Comparison of ENCODE assay signal across 26 cellular contexts in genomic region chr1:109918671-109919070, GRCh38. TPM values are rescaled to one million over a fixed set of nuclear protein-coding genes. Genes with fewer than 3 reads are reported as not detected.
DNase-seq lines count a peak whose midpoint lies in the region; ATAC-seq and TF ChIP-seq lines count a peak whose summit lies in the region.
"Had no signal": no experiment of that assay in that cellular context is flagged by ENCODE, and none has a peak within 500 bp of the region (broad histone marks: within the 10 kb centered on the region; RNA-seq: fewer than 3 reads in every experiment).

No MANE protein-coding gene starts in this region.

- DNase-seq in activated CD8-positive, alpha-beta memory T cell treated with anti-CD3 and anti-CD28 coated beads, Interleukin-2, amount 50 U/mL, for 48 hours: peak; percentile 49
- DNase-seq in activated CD8-positive, alpha-beta memory T cell treated with anti-CD3 and anti-CD28 coated beads for 24 hours: no peak
- no peak for DNase-seq in CD8-positive, alpha-beta memory T cell
- DNase-seq in adipocyte (ENCODE audit: low read depth) (no peak), sigmoid colon (peak; percentile 56), islet precursor cell (no peak), left cardiac atrium (no peak)
- DNase-seq: ACHN; activated CD4-positive, CD25-positive, alpha-beta regulatory T cell treated with anti-CD3 and anti-CD28 coated beads, Interleukin-2, amount 50 U/mL, for 72 hours; activated gamma-delta T cell; body of pancreas; COR-L47; GDM1; left ventricle myocardium superior; midbrain; naive thymus-derived CD4-positive, alpha-beta T cell; NCI-H1105 treated with DMSO at 0.1 percent for 48 hours; NCI-H2029; NCI-H2227 treated with DMSO at 0.1 percent for 48 hours; NCI-H69; SHP77 treated with DMSO at 0.1 percent for 48 hours; small intestine; stimulated activated CD4-positive, alpha-beta T cell treated with anti-CD3 and anti-CD28 coated beads, Interleukin-1b, Interleukin-23, amount 100 ng/mL, for 48 hours; transverse colon had no signal

- no peaks in the 10 kb centered on the region for H3K27me3 ChIP-seq in CD8-positive, alpha-beta memory T cell (ENCODE audit: insufficient read depth, low read length, poor library complexity, severe bottlenecking)
- no peaks in the 10 kb centered on the region for H3K27me3 ChIP-seq in adipocyte (replicated peaks; ENCODE audit: control insufficient read depth, insufficient read depth, low read length)
- H3K27me3 ChIP-seq in sigmoid colon: no peaks in the 10 kb centered on the region
- H3K27me3 ChIP-seq: adrenal gland, body of pancreas, transverse colon had no signal

- H3K9me3 ChIP-seq in CD8-positive, alpha-beta memory T cell (ENCODE audit: low read length): no peaks in the 10 kb centered on the region
- H3K9me3 ChIP-seq in adipocyte (ENCODE audit: control insufficient read depth, low read length): no peaks in the 10 kb centered on the region
- H3K9me3 ChIP-seq in sigmoid colon: no peaks in the 10 kb centered on the region
- H3K9me3 ChIP-seq: adrenal gland, body of pancreas, transverse colon had no signal

- H3K27me3 Mint-ChIP-seq in CD8-positive, alpha-beta memory T cell: no peaks in the 10 kb centered on the region

- H3K27ac ChIP-seq in CD8-positive, alpha-beta memory T cell (ENCODE audit: low read depth, low read length): peak overlapping the region; percentile 39
- H3K27ac ChIP-seq in sigmoid colon: no peak overlapping the region
- H3K27ac ChIP-seq: body of pancreas had no signal

- ATAC-seq in GM18517 (IDR thresholded peaks at IDR 0.05; ENCODE audit: unreplicated experiment): no peak
- no peak for ATAC-seq in left cardiac atrium
- ATAC-seq: body of pancreas; left ventricle myocardium superior; naive thymus-derived CD4-positive, alpha-beta T cell had no signal

- peak overlapping the region; percentile 49 for H3K9ac ChIP-seq in adipocyte (ENCODE audit: low read length)

- peaks cover 5% of the 10 kb centered on the region in 3 donors for H3K4me1 Mint-ChIP-seq in CD8-positive, alpha-beta memory T cell

- TF ChIP-seq POLR2A in sigmoid colon (IDR thresholded peaks at IDR 0.05): no peak

- peaks cover 12 to 56% (median 20%) of the 10 kb centered on the region in 3 donors for H3K36me3 Mint-ChIP-seq in CD8-positive, alpha-beta memory T cell

- POLR2A ChIA-PET in CD8-positive, alpha-beta memory T cell (lab: Charles Lee): no interaction called here

- WGBS in sigmoid colon, 2 donors: 92 to 94% methylated on average over 7 of the region's 7 CpGs

- no peaks in the 10 kb centered on the region for H3K9me3 Mint-ChIP-seq in CD8-positive, alpha-beta memory T cell
- H3K9me3 Mint-ChIP-seq: naive thymus-derived CD4-positive, alpha-beta T cell had no signal

- H3K36me3 ChIP-seq in CD8-positive, alpha-beta memory T cell (ENCODE audit: insufficient read depth, low read length): peaks cover 19% of the 10 kb centered on the region
- H3K36me3 ChIP-seq in adipocyte (ENCODE audit: control insufficient read depth, insufficient read depth, low read length, severe bottlenecking) (peaks cover 96% of the 10 kb centered on the region), sigmoid colon (peaks cover 51 to 88% (median 65%) of the 10 kb centered on the region in 4 donors)

- no peak overlapping the region for H3K4me3 Mint-ChIP-seq in CD8-positive, alpha-beta memory T cell
- H3K4me3 Mint-ChIP-seq: naive thymus-derived CD4-positive, alpha-beta T cell had no signal

- H3K4me1 ChIP-seq in CD8-positive, alpha-beta memory T cell (ENCODE audit: insufficient read depth, low read length): peaks cover 6% of the 10 kb centered on the region
- H3K4me1 ChIP-seq in adipocyte (ENCODE audit: control insufficient read depth, insufficient read depth, low read length): peaks cover 73% of the 10 kb centered on the region
- H3K4me1 ChIP-seq in sigmoid colon: peaks cover 0 to 22% (median 17%) of the 10 kb centered on the region in 4 donors

- TF ChIP-seq CTCF in sigmoid colon (IDR thresholded peaks at IDR 0.05): no peak

- peak overlapping the region in 1 of 8 donors; percentile 2 for H3K27ac Mint-ChIP-seq in CD8-positive, alpha-beta memory T cell

- no peak for TF ChIP-seq EP300 in sigmoid colon (IDR thresholded peaks at IDR 0.05)

- H3K4me3 ChIP-seq in CD8-positive, alpha-beta memory T cell (ENCODE audit: low read length): no peak overlapping the region
- H3K4me3 ChIP-seq in adipocyte (ENCODE audit: low read length) (peak overlapping the region; percentile 26), sigmoid colon (no peak overlapping the region)
- H3K4me3 ChIP-seq: adrenal gland, body of pancreas, transverse colon had no signal

- intact Hi-C loops in sigmoid colon (cut with DNase I): no loop called here
- intact Hi-C loops in left cardiac atrium (cut with DNase I): loop anchor here in 1 of 2 donors (10.0 kb wide), 1 partner anchor 56 kb away; no protein-coding TSS in a partner anchor

- CTCF ChIA-PET in CD8-positive, alpha-beta memory T cell (lab: Charles Lee): interaction anchor here (1.4 kb wide), 1 partner anchor 142 kb away, joined by 3 read pairs; no protein-coding TSS in a partner anchor

RNA-seq across cellular contexts. Expression of gene CSF1, which starts 8.0 kb away (rescaled TPM):
- 10 to 100 TPM; 82.8 to 87.8 TPM for total RNA-seq in CD8-positive, alpha-beta memory T cell
- 5.6 TPM for polyA plus RNA-seq in CD8-positive, alpha-beta memory T cell
- total RNA-seq in sigmoid colon (100 to 1,000 TPM in 1 of 4 donors, 10 to 100 TPM in 3; 21.8 to 118 (median 47.5) TPM), left cardiac atrium (10 to 100 TPM; 30.8 to 44.1 TPM)
- polyA plus RNA-seq in sigmoid colon: 10 to 100 TPM in 1 of 3 donors, 1 to 10 TPM in 2; 3.0 to 15.0 (median 3.7) TPM

Comparison
In these comparisons a context has a peak if more than half of its experiments do, and no peak if none do; other contexts are left out.
1. DNase-seq: peak in activated CD8-positive, alpha-beta memory T cell treated with anti-CD3 and anti-CD28 coated beads, Interleukin-2, amount 50 U/mL, for 48 hours (single experiment) and sigmoid colon (single experiment); none in activated CD8-positive, alpha-beta memory T cell treated with anti-CD3 and anti-CD28 coated beads for 24 hours (single experiment), CD8-positive, alpha-beta memory T cell (0 of 5), adipocyte (single experiment), islet precursor cell (single experiment) and left cardiac atrium (single experiment).